In genomic region chr4:11469900-11470708, GRCh38 we compare ENCODE assay signal across 9 cellular contexts. TPM values are rescaled to one million over a fixed set of nuclear protein-coding genes. Genes with fewer than 3 reads are reported as not detected.
DNase-seq lines count a peak whose midpoint lies in the region; ATAC-seq, FAIRE-seq and TF ChIP-seq lines count a peak whose summit lies in the region.
"Had no signal": no experiment of that assay in that cellular context is flagged by ENCODE, and none has a peak within 500 bp of the region (broad histone marks: within the 10 kb centered on the region; RNA-seq: fewer than 3 reads in every experiment).

No MANE protein-coding gene starts in this region.

- peaks cover 26% of the 10 kb centered on the region for H3K4me1 ChIP-seq in keratinocyte (ENCODE audit: control insufficient read depth, extremely low read depth, insufficient read depth, low read length)
- H3K4me1 ChIP-seq: neural progenitor cell had no signal

- peak overlapping the region; percentile 42 for H2AFZ ChIP-seq in keratinocyte (ENCODE audit: control insufficient read depth, low read length)
- H2AFZ ChIP-seq: neural progenitor cell had no signal

- dilution Hi-C loops in keratinocyte (cut with MboI; ENCODE audit: extremely low pct_ligation_motif_present, low sequenced_read_pairs), result no loop called here

- TF ChIP-seq CTCF in keratinocyte (optimal IDR thresholded peaks at IDR 0.05 in 1 of 3, IDR thresholded peaks at IDR 0.05 in 1 of 3, conservative IDR thresholded peaks at IDR 0.05 in 1 of 3; ENCODE audit: extremely low read depth in 1 of 3, insufficient read depth in 2 of 3, low read length in 3 of 3), result no peak

- H3K4me3 ChIP-seq in keratinocyte (ENCODE audit: control insufficient read depth in 2 of 3, extremely low read depth in 1 of 3, insufficient read depth in 2 of 3, low read depth in 1 of 3, low read length in 3 of 3), result no peak overlapping the region
- H3K4me3 ChIP-seq: neural progenitor cell had no signal

- no peaks in the 10 kb centered on the region for H3K9me3 ChIP-seq in keratinocyte (ENCODE audit: control insufficient read depth, low read depth, low read length)

- ATAC-seq in GM18868 (IDR thresholded peaks at IDR 0.05; ENCODE audit: unreplicated experiment) (peak; percentile 65), GM21619 (IDR thresholded peaks at IDR 0.05; ENCODE audit: unreplicated experiment) (peak; percentile 65), HG03460 (IDR thresholded peaks at IDR 0.05; ENCODE audit: unreplicated experiment) (peak; percentile 66)

- peak overlapping the region; percentile 68 for H3K27ac ChIP-seq in keratinocyte (ENCODE audit: control insufficient read depth, insufficient read depth, low read length)
- H3K27ac ChIP-seq: neural progenitor cell had no signal

- peaks cover 2% of the 10 kb centered on the region for H3K9me1 ChIP-seq in keratinocyte (ENCODE audit: control insufficient read depth, extremely low read depth, insufficient read depth, low read length)

- H3K36me3 ChIP-seq in keratinocyte (ENCODE audit: control insufficient read depth in 2 of 2, extremely low read depth in 1 of 2, insufficient read depth in 2 of 2, low read length in 2 of 2), result no peaks in the 10 kb centered on the region
- H3K36me3 ChIP-seq: neural progenitor cell had no signal

- no peaks in the 10 kb centered on the region for H3K27me3 ChIP-seq in keratinocyte (ENCODE audit: control insufficient read depth, extremely low read depth, insufficient read depth, low read length)
- H3K27me3 ChIP-seq: neural progenitor cell had no signal

- no peak for FAIRE-seq in keratinocyte (lab: Jason Lieb, UNC)

- H3K9ac ChIP-seq in keratinocyte (ENCODE audit: control insufficient read depth, extremely low read depth, insufficient read depth, low read length), result peak overlapping the region; percentile 45
- H3K9ac ChIP-seq: neural progenitor cell had no signal

- no peaks in the 10 kb centered on the region for H4K20me1 ChIP-seq in keratinocyte (ENCODE audit: control insufficient read depth, extremely low read depth, insufficient read depth, low read length)

- no peak for DNase-seq in keratinocyte (ENCODE audit: low read depth, low spot score)
- DNase-seq in stimulated activated CD4-positive, alpha-beta T cell treated with anti-CD3 and anti-CD28 coated beads, Interleukin-4, amount 100 ng/mL, for 1 hour, result no peak
- DNase-seq in hippocampal formation (lab: John Stamatoyannopoulos, UW), result no peak
- DNase-seq in NCI-H2081 (lab: John Stamatoyannopoulos, UW), result no peak
- DNase-seq: NCI-H2227 treated with DMSO at 0.1 percent for 48 hours had no signal

- H3K79me2 ChIP-seq in keratinocyte (ENCODE audit: control insufficient read depth, insufficient read depth, low read length), result no peaks in the 10 kb centered on the region

- peak overlapping the region; percentile 61 for H3K4me2 ChIP-seq in keratinocyte (ENCODE audit: control insufficient read depth, extremely low read depth, insufficient read depth, low read depth, low read length)
- H3K4me2 ChIP-seq: neural progenitor cell had no signal

RNA-seq across cellular contexts. Expression of gene HS3ST1, which starts 41.4 kb away (rescaled TPM):
- 2.0 to 3.7 TPM (median 3.3 TPM) in 3 replicates for polyA plus RNA-seq in keratinocyte
- 1.5 TPM for polyA plus RNA-seq in keratinocyte (2011; ENCODE audit: low read depth)
- 1.2 and 5.8 TPM in 2 replicates for polyA plus RNA-seq in keratinocyte (2011; cell fraction: cytosol; rRNA removed)
- polyA plus RNA-seq in keratinocyte (2011; cell fraction: nucleus; rRNA removed), result 4.0 and 5.2 TPM in 2 replicates
- polyA plus RNA-seq in keratinocyte (2012; ENCODE audit: low replicate concordance), result 2.9 and 6.9 TPM in 2 replicates
- polyA minus RNA-seq in keratinocyte, result 2.4 to 7.4 TPM (median 2.7 TPM) in 3 replicates
- polyA minus RNA-seq in keratinocyte (2011; cell fraction: cytosol; rRNA and poly(A)+ RNA removed), result 19.8 TPM
- 8.0 and 10.2 TPM in 2 replicates for polyA minus RNA-seq in keratinocyte (2011; cell fraction: nucleus; rRNA and poly(A)+ RNA removed)
